1 cellular context compared by ENCODE assay signal in the genomic region with DNA sequence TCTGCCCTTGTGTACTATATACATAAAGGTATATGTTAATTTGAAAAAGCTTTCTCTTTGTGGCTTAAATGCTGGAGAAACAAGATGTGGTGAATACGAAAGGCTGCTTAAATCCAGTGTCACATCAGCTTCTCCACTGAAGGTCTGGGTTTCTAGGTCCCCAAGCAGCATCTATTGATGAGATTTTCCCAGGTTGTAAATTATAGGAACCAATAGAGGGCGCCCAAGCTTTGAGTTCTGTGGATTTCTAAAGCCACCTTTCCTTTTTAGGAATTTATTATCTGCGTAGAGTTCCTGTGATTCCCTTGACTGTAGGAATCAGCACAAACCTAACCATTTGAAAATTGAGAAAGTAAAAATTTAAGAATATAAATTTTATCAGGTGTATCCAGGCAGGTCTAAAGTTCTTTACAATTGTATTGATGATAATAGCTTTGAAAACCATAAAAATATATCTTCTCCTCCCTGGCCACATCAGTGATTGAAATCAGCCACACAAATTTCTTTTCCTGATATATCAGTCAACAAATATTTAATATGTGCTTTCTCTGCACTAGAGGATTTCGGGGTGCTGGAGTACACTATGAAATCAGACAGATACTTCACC.
TF ChIP-seq lines count a peak whose summit lies in the region.

No MANE protein-coding gene starts in this region.

TF ChIP-seq in H1, 55 proteins besides CTCF, POLR2A, EP300 and RAD21 (continued from another document):
- no peak for TF ChIP-seq SP1 (IDR thresholded peaks at IDR 0.05; ENCODE audit: low read depth, low read length)
- no peak for TF ChIP-seq KDM5A (IDR thresholded peaks at IDR 0.05; ENCODE audit: low read length)
- TF ChIP-seq EGR1 (IDR thresholded peaks at IDR 0.05; ENCODE audit: borderline replicate concordance, low read depth, low read length), result no peak
- no peak for TF ChIP-seq ASH2L (IDR thresholded peaks at IDR 0.05; ENCODE audit: low read length)
- no peak for TF ChIP-seq GABPA (IDR thresholded peaks at IDR 0.05; ENCODE audit: borderline replicate concordance, insufficient read depth, low read length)
- TF ChIP-seq TAF7 (optimal IDR thresholded peaks at IDR 0.05; ENCODE audit: borderline replicate concordance, low read depth, low read length), result no peak
- no peak for TF ChIP-seq TAF1 (IDR thresholded peaks at IDR 0.05; ENCODE audit: low read depth, low read length)
